Comparison of ENCODE assay signal across 21 cellular contexts in the genomic region with DNA sequence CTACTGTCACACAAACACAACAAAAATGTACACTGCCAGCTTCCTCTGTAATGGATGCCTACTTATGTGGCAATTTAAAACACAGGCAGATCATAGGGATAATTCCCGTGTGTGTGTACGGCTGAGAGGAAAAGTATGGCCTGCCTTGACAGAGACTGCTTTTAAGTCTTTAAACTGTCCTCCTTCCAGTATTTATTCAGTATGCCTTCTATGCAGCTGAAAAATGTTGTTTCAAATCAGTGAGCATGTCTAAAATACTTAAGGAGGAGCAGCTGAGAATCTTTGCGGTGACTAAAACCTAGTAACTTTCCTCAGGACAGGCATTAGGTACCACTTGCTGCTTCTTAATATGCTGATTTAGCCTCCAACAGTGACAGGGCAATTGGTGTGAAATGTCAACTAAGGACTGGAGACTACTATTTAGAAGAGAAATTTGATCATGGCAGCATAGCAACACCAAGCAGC.
DNase-seq lines count a peak whose midpoint lies in the region; ATAC-seq, FAIRE-seq and TF ChIP-seq lines count a peak whose summit lies in the region.
"Had no signal": no experiment of that assay in that cellular context is flagged by ENCODE, and none has a peak within 500 bp of the region (broad histone marks: within the 10 kb centered on the region; RNA-seq: fewer than 3 reads in every experiment).

No MANE protein-coding gene starts in this region.

- TF ChIP-seq CTCF in neural progenitor cell (IDR thresholded peaks at IDR 0.05) (no peak), D721Med (IDR thresholded peaks at IDR 0.05; ENCODE audit: insufficient read depth, missing control alignments) (no peak)

- H3K27ac Mint-ChIP-seq in neural progenitor cell = no peak overlapping the region
- H3K27ac Mint-ChIP-seq: CD14-positive monocyte; naive thymus-derived CD8-positive, alpha-beta T cell; T-cell had no signal

- no peaks in the 10 kb centered on the region for H3K79me2 ChIP-seq in neural progenitor cell (ENCODE audit: low read depth)

- peaks cover 5% of the 10 kb centered on the region for H3F3A ChIP-seq in neural progenitor cell (ENCODE audit: low read depth)

- intact Hi-C loops in left ventricle myocardium superior (cut with micrococcal nuclease) = no loop called here

- no peak overlapping the region for H3K4me3 Mint-ChIP-seq in neural progenitor cell
- H3K4me3 Mint-ChIP-seq: CD14-positive monocyte; naive thymus-derived CD8-positive, alpha-beta T cell; T-cell had no signal

- DNase-seq in DMS 273 (lab: John Stamatoyannopoulos, UW; ENCODE audit: unreplicated experiment) (peak; percentile 69), NCI-H2081 (lab: John Stamatoyannopoulos, UW) (peak; percentile 35 to 72), left ventricle myocardium superior (no peak), neural progenitor cell (ENCODE audit: low spot score) (no peak), D721Med (ENCODE audit: insufficient read length, low spot score) (no peak)
- no peak for DNase-seq in stimulated activated naive CD8-positive, alpha-beta T cell treated with anti-CD3 and anti-CD28 coated beads, Interleukin-15, Interleukin-2, amounts not matched to agents 100 U/mL and 50 U/mL, for 24 hours
- DNase-seq: activated CD4-positive, alpha-beta T cell treated with anti-CD3 and anti-CD28 coated beads for 4 hours; adrenal gland; mammary epithelial cell; naive thymus-derived CD8-positive, alpha-beta T cell; NCI-H1930; OCI-M1; SIG-M5; T-cell; testis had no signal

- H3K27me3 Mint-ChIP-seq in neural progenitor cell (ENCODE audit: insufficient read depth, low read depth) = peaks cover 2% of the 10 kb centered on the region
- H3K27me3 Mint-ChIP-seq: T-cell had no signal

- no peak overlapping the region for H3K27ac ChIP-seq in neural progenitor cell
- H3K27ac ChIP-seq: adrenal gland, cardiac muscle cell, prostate gland, testis had no signal

- H3K36me3 Mint-ChIP-seq in neural progenitor cell = peaks cover 7% of the 10 kb centered on the region
- H3K36me3 Mint-ChIP-seq: CD14-positive monocyte, T-cell had no signal

- peaks cover 30% of the 10 kb centered on the region for H3K4me1 Mint-ChIP-seq in neural progenitor cell
- H3K4me1 Mint-ChIP-seq: CD14-positive monocyte; naive thymus-derived CD8-positive, alpha-beta T cell; T-cell had no signal

- H4K20me1 ChIP-seq in neural progenitor cell (ENCODE audit: low read depth) = no peaks in the 10 kb centered on the region

- H3K27me3 ChIP-seq in neural progenitor cell = no peaks in the 10 kb centered on the region
- H3K27me3 ChIP-seq: adrenal gland, cardiac muscle cell, testis had no signal

- H3K9me3 Mint-ChIP-seq in neural progenitor cell = peaks cover 4% of the 10 kb centered on the region

- H3K9ac ChIP-seq in neural progenitor cell = no peak overlapping the region

- no peak overlapping the region for H3K4me2 ChIP-seq in neural progenitor cell

- H3K4me1 ChIP-seq in neural progenitor cell = no peaks in the 10 kb centered on the region
- H3K4me1 ChIP-seq: testis had no signal

- ATAC-seq in left ventricle myocardium superior = peak; percentile 43
- no peak for ATAC-seq in stimulated activated naive CD8-positive, alpha-beta T cell treated with anti-CD3 and anti-CD28 coated beads, Interleukin-15, Interleukin-2, amounts not matched to agents 100 U/mL and 50 U/mL, for 24 hours
- no peak for ATAC-seq in HG03159 (IDR thresholded peaks at IDR 0.05; ENCODE audit: unreplicated experiment)
- no peak for ATAC-seq in HG03439 (IDR thresholded peaks at IDR 0.05; ENCODE audit: unreplicated experiment)
- ATAC-seq: esophagus mucosa; naive thymus-derived CD8-positive, alpha-beta T cell; T-cell had no signal

- H2AFZ ChIP-seq in neural progenitor cell (replicated peaks) = peak overlapping the region; percentile 9

- H3K9me3 ChIP-seq in neural progenitor cell (ENCODE audit: low read depth) = no peaks in the 10 kb centered on the region
- H3K9me3 ChIP-seq: adrenal gland, prostate gland, testis had no signal

- no peak overlapping the region for H3K4me3 ChIP-seq in neural progenitor cell
- H3K4me3 ChIP-seq: adrenal gland, cardiac muscle cell, prostate gland, testis had no signal

- H3K36me3 ChIP-seq in neural progenitor cell = no peaks in the 10 kb centered on the region
- H3K36me3 ChIP-seq: adrenal gland, cardiac muscle cell, prostate gland had no signal

- FAIRE-seq in D721Med (lab: Jason Lieb, UNC) = no peak

Comparison
In these comparisons a context has a peak if more than half of its experiments do, and no peak if none do; other contexts are left out.
1. DNase-seq: peak in DMS 273 (single experiment) and NCI-H2081 (2 of 2); none in left ventricle myocardium superior (single experiment), neural progenitor cell (single experiment), stimulated activated naive CD8-positive, alpha-beta T cell treated with anti-CD3 and anti-CD28 coated beads, Interleukin-15, Interleukin-2, amounts not matched to agents 100 U/mL and 50 U/mL, for 24 hours (single experiment) and D721Med (single experiment).